ENCODE assay signal across 12 cellular contexts in genomic region chr17:18403166-18403565, GRCh38. TPM values are rescaled to one million over a fixed set of nuclear protein-coding genes. Genes with fewer than 3 reads are reported as not detected.
"Had no signal": no experiment of that assay in that cellular context is flagged by ENCODE, and none has a peak within 500 bp of the region (broad histone marks: within the 10 kb centered on the region; RNA-seq: fewer than 3 reads in every experiment).

No MANE protein-coding gene starts in this region.

RNA-seq across cellular contexts. Expression of gene EVPLL, which starts 25.6 kb away (rescaled TPM):
- total RNA-seq: activated CD8-positive, alpha-beta T cell treated with anti-CD3 and anti-CD28 coated beads, Interleukin-2, amount 10 ng/mL, durations not matched to agents 7 days and 5 days; activated T-helper 1 cell treated with anti-CD3 and anti-CD28 coated beads, Interleukin-12 subunit alpha, Interleukin-12 subunit beta, Interleukin-2, Interleukin-4 antibody, amounts not matched to agents 30 ng/mL and 10 ng/mL and 1 ng/mL, durations not matched to agents 14 hours and 24 hours and 36 hours; cardiac muscle cell; cerebellum; fibroblast of lung; heart right ventricle; left cardiac atrium; mononuclear cell; pulmonary artery endothelial cell; skeletal muscle tissue; tibial nerve had no signal
- polyA plus RNA-seq: cardiac muscle cell, fibroblast of lung, neural cell had no signal
